1 cellular context compared by ENCODE assay signal in the genomic region with DNA sequence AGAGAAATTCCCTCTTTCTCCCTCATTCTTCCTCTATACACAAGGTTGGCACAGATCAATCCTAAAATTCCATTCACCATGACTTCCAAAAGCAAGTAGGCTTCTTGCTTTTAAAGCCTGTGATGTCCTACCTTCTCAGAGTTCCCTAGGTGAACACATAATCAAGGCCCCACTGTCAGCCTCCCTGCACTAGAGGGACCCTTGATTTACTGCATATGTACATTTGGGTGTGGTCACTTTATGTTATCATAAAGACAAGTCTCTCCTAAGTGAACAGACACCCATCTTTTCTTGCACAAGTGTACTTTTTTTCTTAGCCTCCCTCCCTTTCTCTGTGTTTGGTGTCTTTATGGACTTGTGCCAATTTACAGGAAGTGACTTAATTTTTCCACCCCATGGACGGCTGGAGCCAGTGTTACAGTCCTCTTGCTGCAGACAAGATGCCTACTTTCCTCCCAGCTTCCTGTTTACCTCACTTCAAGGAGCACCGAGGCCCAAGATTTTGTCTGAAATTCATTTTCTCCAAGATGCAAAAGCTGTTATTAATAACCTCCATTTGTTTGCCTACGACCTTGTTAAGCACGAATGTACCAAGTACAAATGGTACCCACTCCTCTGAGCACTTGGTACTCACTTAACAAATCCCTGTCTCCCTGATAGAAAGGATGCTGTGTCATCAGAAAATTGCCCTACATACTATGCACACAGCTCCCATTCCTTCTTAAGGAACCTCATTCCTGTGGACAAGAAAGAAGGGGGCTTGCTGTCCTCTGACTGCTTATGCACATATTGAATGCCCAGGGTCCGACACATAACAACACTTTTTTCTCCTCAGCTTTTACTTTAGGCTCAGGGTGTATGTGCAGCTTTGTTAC.
A peak's percentile ranks its signal among the peaks of the same experiment; 100 is the strongest.
TF ChIP-seq lines count a peak whose summit lies in the region.

No MANE protein-coding gene starts in this region.

TF ChIP-seq in HCT116, 20 proteins besides CTCF, POLR2A, EP300 and RAD21 (continued from another document):
- peak; percentile 71 for TF ChIP-seq TCF7L2 (IDR thresholded peaks at IDR 0.05; ENCODE audit: borderline replicate concordance, extremely low read depth, insufficient read depth, insufficient read length)
- peak; percentile 49; the same call in 1 of the 2 replicates for TF ChIP-seq CBX3 (IDR thresholded peaks at IDR 0.05; ENCODE audit: low read depth)
